ENCODE assay signal across 17 cellular contexts in the genomic region with DNA sequence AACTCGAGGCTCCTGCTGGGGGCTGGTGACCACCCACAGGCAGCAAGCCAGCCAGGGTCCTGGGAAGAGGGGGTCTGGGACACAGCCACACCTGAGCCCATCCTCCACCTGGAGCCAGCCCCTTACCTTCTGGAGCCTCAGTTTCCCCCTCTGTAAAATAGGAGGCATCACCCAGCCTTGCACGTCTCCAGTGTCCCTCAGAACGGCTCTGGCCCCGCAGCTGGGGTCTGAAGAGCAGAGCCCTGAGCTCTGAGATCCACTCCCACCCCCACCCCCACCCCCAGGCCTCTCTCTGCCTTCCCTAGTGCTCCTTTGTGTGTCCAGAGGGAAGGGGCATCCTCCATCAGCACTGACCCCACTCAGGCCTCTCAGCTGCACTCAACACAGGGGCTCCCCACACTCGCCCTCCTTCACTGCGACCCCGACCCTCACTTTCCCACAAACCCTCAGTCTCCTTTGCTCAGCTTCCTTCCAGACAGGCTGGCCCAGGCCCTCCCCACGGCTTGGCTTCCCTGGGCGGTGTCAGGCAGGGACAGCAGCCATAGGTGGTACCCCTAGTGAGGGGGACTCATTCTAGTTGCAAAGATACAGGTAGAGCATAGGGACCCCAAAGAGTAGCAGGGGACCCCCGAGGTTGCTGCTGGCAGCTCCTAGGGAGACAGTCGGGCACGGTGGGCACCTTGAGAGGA. TPM values are rescaled to one million over a fixed set of nuclear protein-coding genes. Genes with fewer than 3 reads are reported as not detected.
DNase-seq lines count a peak whose midpoint lies in the region; ATAC-seq and TF ChIP-seq lines count a peak whose summit lies in the region.
"Had no signal": no experiment of that assay in that cellular context is flagged by ENCODE, and none has a peak within 500 bp of the region (broad histone marks: within the 10 kb centered on the region; RNA-seq: fewer than 3 reads in every experiment).

No MANE protein-coding gene starts in this region.

- H3K9me3 ChIP-seq in right cardiac atrium (ENCODE audit: control insufficient read depth, low read length) (no peaks in the 10 kb centered on the region), neuronal stem cell (replicated peaks in 1 of 2; ENCODE audit: control insufficient read depth in 2 of 2, insufficient read depth in 1 of 2, low read depth in 1 of 2, low read length in 2 of 2) (peaks cover 0 to under 1% of the 10 kb centered on the region in 2 donors)

- H3K4me2 ChIP-seq in neuronal stem cell (ENCODE audit: insufficient read depth, low read length, poor library complexity, severe bottlenecking): no peak overlapping the region
- H3K4me2 ChIP-seq: GM23338 had no signal

- no peaks in the 10 kb centered on the region for H3K36me3 ChIP-seq in neuronal stem cell (replicated peaks in 1 of 2; ENCODE audit: control insufficient read depth in 2 of 2, insufficient read depth in 2 of 2, low read length in 2 of 2)

- no peak for TF ChIP-seq CTCF in dorsolateral prefrontal cortex (IDR thresholded peaks at IDR 0.05 in 54 of 56, conservative IDR thresholded peaks at IDR 0.05 in 2 of 56; ENCODE audit: low read depth in 1 of 56, partially characterized antibody in 56 of 56)

- peak overlapping the region; percentile 24 for H2BK5ac ChIP-seq in neuronal stem cell (ENCODE audit: low read length)

- H3K27ac ChIP-seq in right cardiac atrium (ENCODE audit: low read length) (no peak overlapping the region), dorsolateral prefrontal cortex (peak overlapping the region in 57 of 59 donors; percentile 50 to 100 (median 96)), neuronal stem cell (replicated peaks; ENCODE audit: low read length) (no peak overlapping the region)

- peak overlapping the region; percentile 11 for H2AK5ac ChIP-seq in neuronal stem cell (ENCODE audit: low read depth, low read length)

- H3K27me3 ChIP-seq in right cardiac atrium (ENCODE audit: control insufficient read depth, insufficient read depth): no peaks in the 10 kb centered on the region
- no peaks in the 10 kb centered on the region for H3K27me3 ChIP-seq in dorsolateral prefrontal cortex
- H3K27me3 ChIP-seq in neuronal stem cell (ENCODE audit: control insufficient read depth in 3 of 3, insufficient read depth in 3 of 3, low read depth in 1 of 3, low read length in 3 of 3): peaks cover 0 to 41% (median 2%) of the 10 kb centered on the region in 3 experiments

- 89% methylated on average over 12 of the region's 12 CpGs for WGBS in right cardiac atrium
- no CpG with 5 or more reads among the region's 12 CpGs for WGBS in neuronal stem cell (ENCODE audit: extremely low coverage in 2 of 2, insufficient read length in 2 of 2, insufficient replicate concordance in 1 of 2), 2 donors

- no peak overlapping the region for H3K23ac ChIP-seq in neuronal stem cell (ENCODE audit: low read depth, low read length, poor library complexity)

- DNase-seq in right cardiac atrium (peak in 2 of 3 donors; percentile 37 to 39), Right ventricle myocardium inferior (ENCODE audit: missing footprints) (no peak), dorsolateral prefrontal cortex (no peak), neuronal stem cell (ENCODE audit: low spot score) (no peak), T-helper 1 cell (no peak), SIG-M5 treated with dmso at 0.1 percent for 504 hours (lab: John Stamatoyannopoulos, UW; ENCODE audit: unreplicated experiment) (no peak), NCI-H146 (lab: John Stamatoyannopoulos, UW) (no peak), NCI-H2081 treated with DMSO at 0.1 percent for 48 hours (lab: John Stamatoyannopoulos, UW) (no peak)
- DNase-seq: HCEC 1CT, KG1, NCI-H187, NCI-H2227 treated with DMSO at 0.1 percent for 48 hours, NCI-H510A treated with DMSO at 0.1 percent for 48 hours, NCI-H774, OCI-M1, SIG-M5 had no signal

- no peak overlapping the region for H3K4ac ChIP-seq in neuronal stem cell (ENCODE audit: low read length)

- intact Hi-C loops in right cardiac atrium (cut with DNase I): no loop called here
- intact Hi-C loops in Right ventricle myocardium inferior (cut with DNase I): no loop called here
- intact Hi-C loops in dorsolateral prefrontal cortex (cut with DNase I): loop anchor here (2.0 to 10.0 kb wide), 3 partner anchors 46 to 198 kb away; no protein-coding TSS in a partner anchor

- no peak overlapping the region for H4K8ac ChIP-seq in neuronal stem cell (ENCODE audit: low read depth, low read length)

- ATAC-seq in right cardiac atrium: no peak
- ATAC-seq in Right ventricle myocardium inferior: no peak
- ATAC-seq: GM23338 had no signal

- H3K18ac ChIP-seq in neuronal stem cell (ENCODE audit: low read length): peak overlapping the region; percentile 85

- H2AFZ ChIP-seq in neuronal stem cell (ENCODE audit: low read length): no peak overlapping the region
- H2AFZ ChIP-seq: GM23338 had no signal

- no peak overlapping the region for H4K91ac ChIP-seq in neuronal stem cell (ENCODE audit: low read depth, low read length, poor library complexity)

- no peak overlapping the region for H2BK120ac ChIP-seq in neuronal stem cell (ENCODE audit: low read depth, low read length)

- H2BK15ac ChIP-seq in neuronal stem cell (ENCODE audit: low read length): peak overlapping the region; percentile 96

- H3K14ac ChIP-seq in neuronal stem cell (ENCODE audit: low read length): peak overlapping the region; percentile 51

- no peak overlapping the region for H2BK12ac ChIP-seq in neuronal stem cell (ENCODE audit: low read length)

- no peaks in the 10 kb centered on the region for H3K79me1 ChIP-seq in neuronal stem cell (ENCODE audit: low read depth, low read length)

- H3K9ac ChIP-seq in neuronal stem cell (ENCODE audit: low read depth, low read length, poor library complexity): no peak overlapping the region

- no peaks in the 10 kb centered on the region for H3K4me1 ChIP-seq in right cardiac atrium (ENCODE audit: control insufficient read depth, insufficient read depth, low read length)
- peaks cover 0 to 15% of the 10 kb centered on the region in 2 donors for H3K4me1 ChIP-seq in neuronal stem cell (ENCODE audit: control insufficient read depth in 2 of 2, insufficient read depth in 1 of 2, low read depth in 1 of 2, low read length in 2 of 2)

- no peak overlapping the region for H3K4me3 ChIP-seq in right cardiac atrium (ENCODE audit: low read length)
- no peak overlapping the region for H3K4me3 ChIP-seq in dorsolateral prefrontal cortex
- H3K4me3 ChIP-seq in neuronal stem cell (ENCODE audit: low read length in 2 of 2): no peak overlapping the region
- H3K4me3 ChIP-seq: GM23338 had no signal

RNA-seq across cellular contexts. Expression of gene KCNQ1OT1, which starts 33.3 kb away (rescaled TPM):
- total RNA-seq in right cardiac atrium (under 1 TPM; 0.51 to 0.78 (median 0.55) TPM), Right ventricle myocardium inferior (0.32 TPM), dorsolateral prefrontal cortex (1 to 10 TPM; 2.4 to 9.8 (median 4.7) TPM)
- 0.41 TPM for polyA plus RNA-seq in right cardiac atrium
- polyA plus RNA-seq in neuronal stem cell (2013, experiment 1 of 2): 0.08 TPM
- polyA plus RNA-seq in neuronal stem cell (2013, experiment 2 of 2): 0.11 TPM

Comparison
In these comparisons a context has a peak if more than half of its experiments do, and no peak if none do; other contexts are left out.
1. DNase-seq: peak in right cardiac atrium (2 of 3); none in Right ventricle myocardium inferior (single experiment), dorsolateral prefrontal cortex (0 of 10), neuronal stem cell (single experiment), T-helper 1 cell (0 of 5), SIG-M5 treated with dmso at 0.1 percent for 504 hours (single experiment), NCI-H146 (single experiment) and NCI-H2081 treated with DMSO at 0.1 percent for 48 hours (single experiment).
2. H3K27ac ChIP-seq: peak in dorsolateral prefrontal cortex (57 of 59); none in right cardiac atrium (single experiment) and neuronal stem cell (single experiment).
3. intact Hi-C loops: an anchor here in dorsolateral prefrontal cortex (2.0 to 10.0 kb wide); none called in right cardiac atrium and Right ventricle myocardium inferior.